ENCODE assay signal across 23 cellular contexts in genomic region chr2:222806606-222807036, GRCh38. TPM values are rescaled to one million over a fixed set of nuclear protein-coding genes. Genes with fewer than 3 reads are reported as not detected.
DNase-seq lines count a peak whose midpoint lies in the region; ATAC-seq, FAIRE-seq and TF ChIP-seq lines count a peak whose summit lies in the region.
"Had no signal": no experiment of that assay in that cellular context is flagged by ENCODE, and none has a peak within 500 bp of the region (broad histone marks: within the 10 kb centered on the region; RNA-seq: fewer than 3 reads in every experiment).

No MANE protein-coding gene starts in this region.

- POLR2A ChIA-PET in HEK293 (lab: Yijun Ruan, JAX) = no interaction called here
- POLR2A ChIA-PET in PC-3 (lab: Charles Lee; ENCODE audit: unreplicated experiment) = no interaction called here

- H3K4me3 ChIP-seq in HEK293 (ENCODE audit: low read depth, low read length) = no peak overlapping the region
- no peak overlapping the region for H3K4me3 ChIP-seq in PC-3 (ENCODE audit: low read length)
- H3K4me3 ChIP-seq: upper lobe of right lung had no signal

- no peak for TF ChIP-seq CTCF in HEK293 (tag by site-specific recombination; IDR thresholded peaks at IDR 0.05)
- TF ChIP-seq CTCF in PC-3 (conservative IDR thresholded peaks at IDR 0.05; ENCODE audit: low read depth, low read length) = no peak
- no peak for TF ChIP-seq CTCF in foreskin keratinocyte (conservative IDR thresholded peaks at IDR 0.05)
- TF ChIP-seq CTCF in progenitor cell of endocrine pancreas (IDR thresholded peaks at IDR 0.05; ENCODE audit: unreplicated experiment) = no peak
- no peak for TF ChIP-seq CTCF in D721Med (IDR thresholded peaks at IDR 0.05; ENCODE audit: insufficient read depth, missing control alignments)

- no peaks in the 10 kb centered on the region for H3K36me3 ChIP-seq in HEK293 (ENCODE audit: control insufficient read depth in 2 of 2, insufficient read depth in 1 of 2, low read length in 2 of 2)
- H3K36me3 ChIP-seq in PC-3 (ENCODE audit: low read depth, low read length) = no peaks in the 10 kb centered on the region
- H3K36me3 ChIP-seq: upper lobe of right lung had no signal

- H3K4me2 ChIP-seq in PC-3 (ENCODE audit: low read length) = peak overlapping the region; percentile 35

- H4K20me1 ChIP-seq in PC-3 (ENCODE audit: low read length) = no peaks in the 10 kb centered on the region

- peaks cover 15% of the 10 kb centered on the region for H3K27me3 Mint-ChIP-seq in progenitor cell of endocrine pancreas
- H3K27me3 Mint-ChIP-seq: stimulated activated naive CD8-positive, alpha-beta T cell treated with anti-CD3 and anti-CD28 coated beads, Interleukin-15, amount 100 ng/mL, for 72 hours had no signal

- H3K27ac ChIP-seq in HEK293 (ENCODE audit: extremely low read depth, low read depth, low read length) = peak overlapping the region; percentile 39; the same call in 1 of the 2 replicates
- H3K27ac ChIP-seq in PC-3 (ENCODE audit: low read length) = no peak overlapping the region
- H3K27ac ChIP-seq in foreskin keratinocyte = no peak overlapping the region

- H3K27me3 ChIP-seq in PC-3 (ENCODE audit: low read length) (no peaks in the 10 kb centered on the region), foreskin keratinocyte (no peaks in the 10 kb centered on the region)
- H3K27me3 ChIP-seq: upper lobe of right lung had no signal

- CTCF ChIA-PET in HEK293 (lab: Yijun Ruan, JAX) (interaction anchor here (1.0 kb wide), 1 partner anchor 9 kb away, joined by 8 read pairs; no protein-coding TSS in a partner anchor), PC-3 (lab: Charles Lee) (no interaction called here)

- intact Hi-C loops in PC-3 (cut with micrococcal nuclease) = no loop called here

- H3K27ac Mint-ChIP-seq in progenitor cell of endocrine pancreas = peak overlapping the region; percentile 92
- H3K27ac Mint-ChIP-seq: activated naive CD8-positive, alpha-beta T cell treated with anti-CD3 and anti-CD28 coated beads, Interleukin-2, amount 10 ng/mL, durations not matched to agents 7 days and 5 days; activated T-helper 2 cell treated with anti-CD3 and anti-CD28 coated beads, Interferon-gamma antibody, Interleukin-2, Interleukin-4, amounts not matched to agents 10 μg/mL and 5 μg/mL and 100 μg/mL, durations not matched to agents 14 hours and 24 hours and 36 hours; natural killer cell; T-helper 1 cell treated with Interleukin-12 subunit alpha and Interleukin-12 subunit beta and Interleukin-4 antibody, amounts not matched to agents 30 μg/mL and 1 μg/mL, for 36 hours had no signal

- H3K4me3 Mint-ChIP-seq in progenitor cell of endocrine pancreas (ENCODE audit: low read depth) = peak overlapping the region; percentile 43
- H3K4me3 Mint-ChIP-seq: activated naive CD8-positive, alpha-beta T cell treated with anti-CD3 and anti-CD28 coated beads, Interleukin-2, amount 10 ng/mL, durations not matched to agents 7 days and 5 days; H9; natural killer cell; stimulated activated naive CD8-positive, alpha-beta T cell treated with anti-CD3 and anti-CD28 coated beads, Interleukin-15, amount 100 ng/mL, for 72 hours; T-helper 1 cell treated with Interleukin-12 subunit alpha and Interleukin-12 subunit beta and Interleukin-4 antibody, amounts not matched to agents 30 μg/mL and 1 μg/mL, for 36 hours had no signal

- no peaks in the 10 kb centered on the region for H3F3A ChIP-seq in PC-3 (ENCODE audit: low read length, unreplicated experiment)

- no TSS peak for BruUV-seq in PC-3 (replicated peaks; lab: Mats Ljungman, UMichigan)

- DNase-seq in PC-3 (no peak), foreskin keratinocyte (peak in 1 of 2 donors; percentile 56), progenitor cell of endocrine pancreas (ENCODE audit: low spot score, unreplicated experiment) (no peak), NCI-H1048 (lab: John Stamatoyannopoulos, UW) (no peak), D721Med (ENCODE audit: insufficient read length, low spot score) (no peak)
- DNase-seq: activated CD4-positive, alpha-beta T cell treated with anti-CD3 and anti-CD28 coated beads, Interleukin-2, amount 50 U/mL, for 1 hour; activated naive CD8-positive, alpha-beta T cell treated with anti-CD3 and anti-CD28 coated beads, Interleukin-2, amount 10 ng/mL, durations not matched to agents 7 days and 5 days; cortex of kidney; DND-41; foreskin fibroblast; H9; Kasumi-1; kidney; natural killer cell; NCI-H1105 treated with DMSO at 0.1 percent for 48 hours; NCI-H524 treated with DMSO at 0.1 percent for 48 hours; stimulated activated CD4-positive, alpha-beta T cell treated with anti-CD3 and anti-CD28 coated beads, Interleukin-4, amount 100 ng/mL, for 4 hours; upper lobe of right lung had no signal

- H3K36me3 Mint-ChIP-seq in progenitor cell of endocrine pancreas (ENCODE audit: insufficient read depth) = no peaks in the 10 kb centered on the region
- H3K36me3 Mint-ChIP-seq: activated naive CD8-positive, alpha-beta T cell treated with anti-CD3 and anti-CD28 coated beads, Interleukin-2, amount 10 ng/mL, durations not matched to agents 7 days and 5 days; natural killer cell had no signal

- ATAC-seq in PC-3 = peak; percentile 51; the same call in 1 of the 2 replicates
- ATAC-seq in foreskin keratinocyte = peak; percentile 57
- no peak for ATAC-seq in HG03196 (IDR thresholded peaks at IDR 0.05; ENCODE audit: unreplicated experiment)
- ATAC-seq: natural killer cell had no signal

- H3K4me1 Mint-ChIP-seq in progenitor cell of endocrine pancreas (ENCODE audit: low read depth) = peaks cover 23% of the 10 kb centered on the region
- H3K4me1 Mint-ChIP-seq: H9, natural killer cell had no signal

- H3K9me3 Mint-ChIP-seq in progenitor cell of endocrine pancreas (ENCODE audit: low read depth) = no peaks in the 10 kb centered on the region
- H3K9me3 Mint-ChIP-seq: activated naive CD8-positive, alpha-beta T cell treated with anti-CD3 and anti-CD28 coated beads, Interleukin-2, amount 10 ng/mL, durations not matched to agents 7 days and 5 days; activated T-helper 2 cell treated with anti-CD3 and anti-CD28 coated beads, Interferon-gamma antibody, Interleukin-2, Interleukin-4, amounts not matched to agents 10 μg/mL and 5 μg/mL and 100 μg/mL, durations not matched to agents 14 hours and 24 hours and 36 hours; H9; natural killer cell; stimulated activated naive CD8-positive, alpha-beta T cell treated with anti-CD3 and anti-CD28 coated beads, Interleukin-15, amount 100 ng/mL, for 72 hours; T-helper 1 cell treated with Interleukin-12 subunit alpha and Interleukin-12 subunit beta and Interleukin-4 antibody, amounts not matched to agents 30 μg/mL and 1 μg/mL, for 36 hours had no signal

- peaks cover 15% of the 10 kb centered on the region; the same call in 1 of the 2 replicates for H3K4me1 ChIP-seq in HEK293 (ENCODE audit: control insufficient read depth, insufficient read depth, low read length)
- peaks cover 15% of the 10 kb centered on the region; the same call in 1 of the 2 replicates for H3K4me1 ChIP-seq in PC-3 (ENCODE audit: insufficient read depth, low read length)
- peaks cover 34% of the 10 kb centered on the region for H3K4me1 ChIP-seq in foreskin keratinocyte

- peak overlapping the region; percentile 18 for H2AFZ ChIP-seq in PC-3 (ENCODE audit: low read length)

- no peak for FAIRE-seq in D721Med (lab: Jason Lieb, UNC)
- FAIRE-seq: kidney had no signal

- H3K9ac ChIP-seq in PC-3 (ENCODE audit: low read length) = no peak overlapping the region

- no peaks in the 10 kb centered on the region for H3K79me2 ChIP-seq in PC-3 (ENCODE audit: low read length)

- H3K9me2 ChIP-seq in PC-3 (replicated peaks; ENCODE audit: low read length) = no peaks in the 10 kb centered on the region

- H3K9me3 ChIP-seq in HEK293 (ENCODE audit: control insufficient read depth, insufficient read depth, low read depth, low read length) (no peaks in the 10 kb centered on the region), PC-3 (ENCODE audit: low read length) (no peaks in the 10 kb centered on the region)
- H3K9me3 ChIP-seq: upper lobe of right lung had no signal

TF ChIP-seq in HEK293, 187 proteins besides CTCF, POLR2A, EP300 and RAD21:
- no peak for TF ChIP-seq ZNF514 (tag by site-specific recombination; IDR thresholded peaks at IDR 0.05)
- 0 out of 2 replicates have a peak, but pooled peaks have one; percentile 2 for TF ChIP-seq ZNF335 (tag by site-specific recombination; conservative IDR thresholded peaks at IDR 0.05)

RNA-seq across cellular contexts. Expression of gene ACSL3, which starts 54.2 kb away (rescaled TPM):
- total RNA-seq in PC-3 (2014; rRNA removed) (216 and 236 TPM in 2 replicates), foreskin keratinocyte (137 and 164 TPM in 2 replicates), progenitor cell of endocrine pancreas (66.9 and 73.8 TPM in 2 replicates)
- 88.2 and 89.2 TPM in 2 replicates for polyA plus RNA-seq in foreskin keratinocyte
